33 cellular contexts compared by ENCODE assay signal in genomic region chr4:7683126-7683703, GRCh38.
"Had no signal": no experiment of that assay in that cellular context is flagged by ENCODE, and none has a peak within 500 bp of the region (broad histone marks: within the 10 kb centered on the region; RNA-seq: fewer than 3 reads in every experiment).

No MANE protein-coding gene starts in this region.

- H3K4me1 ChIP-seq: esophagus muscularis mucosa, gastroesophageal sphincter had no signal

- FAIRE-seq: astrocyte, colon had no signal

- DNase-seq: activated CD4-positive, alpha-beta T cell treated with anti-CD3 and anti-CD28 coated beads for 4 hours; activated CD4-positive, alpha-beta T cell treated with anti-CD3 and anti-CD28 coated beads, Interleukin-2, amount 10 ng/mL, durations not matched to agents 7 days and 5 days; activated CD4-positive, alpha-beta T cell treated with anti-CD3 and anti-CD28 coated beads, Interleukin-2, amount 50 U/mL, for 4 hours; activated CD4-positive, CD25-positive, alpha-beta regulatory T cell; activated CD4-positive, CD25-positive, alpha-beta regulatory T cell treated with anti-CD3 and anti-CD28 coated beads, Interleukin-2, amount 50 U/mL, for 72 hours; activated CD8-positive, alpha-beta memory T cell treated with anti-CD3 and anti-CD28 coated beads for 24 hours; activated CD8-positive, alpha-beta T cell treated with anti-CD3 and anti-CD28 coated beads for 36 hours; activated effector memory CD4-positive, alpha-beta T cell treated with Interleukin-2 at 50 U/mL for 16 hours; activated gamma-delta T cell treated with Interleukin-2 at 50 U/mL for 16 hours; activated naive CD4-positive, alpha-beta T cell treated with anti-CD3 and anti-CD28 coated beads, Interleukin-2, amount 50 U/mL, for 16 hours; activated naive CD4-positive, alpha-beta T cell treated with Interleukin-2 at 50 U/mL for 16 hours; activated T-cell treated with anti-CD3 and anti-CD28 coated beads, Interleukin-2, amount 50 U/mL, for 4 hours; amniotic stem cell; anterior cingulate cortex; brain microvascular endothelial cell; cortex of kidney; dermis blood vessel endothelial cell; effector CD4-positive, alpha-beta T cell; effector memory CD8-positive, alpha-beta T cell; erythroblast; foreskin melanocyte; SW 1271; T-cell; T1000 had no signal

- H3K27ac ChIP-seq: brain microvascular endothelial cell, esophagus muscularis mucosa, gastroesophageal sphincter had no signal

- H3K36me3 ChIP-seq: brain microvascular endothelial cell had no signal

- H3K27me3 ChIP-seq: esophagus muscularis mucosa, gastroesophageal sphincter had no signal

- H3K27me3 Mint-ChIP-seq: activated CD4-positive, alpha-beta T cell treated with anti-CD3 and anti-CD28 coated beads, Interleukin-2, amount 10 ng/mL, durations not matched to agents 7 days and 5 days; activated CD8-positive, alpha-beta T cell treated with anti-CD3 and anti-CD28 coated beads for 36 hours had no signal

- H3K4me1 Mint-ChIP-seq: activated CD4-positive, alpha-beta T cell treated with anti-CD3 and anti-CD28 coated beads, Interleukin-2, amount 10 ng/mL, durations not matched to agents 7 days and 5 days; activated T-helper 17 cell treated with anti-CD3 and anti-CD28 coated beads, Interleukin-2, amount 50 U/mL, for 72 hours; central memory CD8-positive, alpha-beta T cell; T-cell had no signal

- H3K27ac Mint-ChIP-seq: activated CD4-positive, alpha-beta T cell treated with anti-CD3 and anti-CD28 coated beads, Interleukin-2, amount 10 ng/mL, durations not matched to agents 7 days and 5 days; activated CD8-positive, alpha-beta T cell treated with anti-CD3 and anti-CD28 coated beads for 36 hours; activated naive CD8-positive, alpha-beta T cell; activated T-helper 17 cell treated with anti-CD3 and anti-CD28 coated beads, Interleukin-2, amount 50 U/mL, for 72 hours; effector memory CD8-positive, alpha-beta T cell; T-cell; T-helper 1 cell treated with Interleukin-12 subunit alpha and Interleukin-12 subunit beta and Interleukin-4 antibody, amounts not matched to agents 30 μg/mL and 1 μg/mL, for 36 hours; T-helper 2 cell treated with Interferon-gamma antibody and Interleukin-4, amounts not matched to agents 5 μg/mL and 100 μg/mL, for 36 hours had no signal

- H3K36me3 Mint-ChIP-seq: T-cell had no signal

- H3K4me3 Mint-ChIP-seq: activated CD4-positive, alpha-beta T cell treated with anti-CD3 and anti-CD28 coated beads, Interleukin-2, amount 10 ng/mL, durations not matched to agents 7 days and 5 days; activated CD8-positive, alpha-beta T cell treated with anti-CD3 and anti-CD28 coated beads for 36 hours; activated naive CD8-positive, alpha-beta T cell; activated T-cell treated with anti-CD3 and anti-CD28 coated beads, Interleukin-2, amount 50 U/mL, for 4 hours; activated T-helper 17 cell treated with anti-CD3 and anti-CD28 coated beads, Interleukin-2, amount 50 U/mL, for 72 hours; central memory CD8-positive, alpha-beta T cell; effector memory CD8-positive, alpha-beta T cell; T-cell; T-helper 1 cell treated with Interleukin-12 subunit alpha and Interleukin-12 subunit beta and Interleukin-4 antibody, amounts not matched to agents 30 μg/mL and 1 μg/mL, for 36 hours; T-helper 2 cell treated with Interferon-gamma antibody and Interleukin-4, amounts not matched to agents 5 μg/mL and 100 μg/mL, for 36 hours had no signal

- H3K9me3 Mint-ChIP-seq: activated CD4-positive, alpha-beta T cell treated with anti-CD3 and anti-CD28 coated beads, Interleukin-2, amount 10 ng/mL, durations not matched to agents 7 days and 5 days; central memory CD8-positive, alpha-beta T cell; effector memory CD8-positive, alpha-beta T cell; T-helper 1 cell treated with Interleukin-12 subunit alpha and Interleukin-12 subunit beta and Interleukin-4 antibody, amounts not matched to agents 30 μg/mL and 1 μg/mL, for 36 hours; T-helper 2 cell treated with Interferon-gamma antibody and Interleukin-4, amounts not matched to agents 5 μg/mL and 100 μg/mL, for 36 hours had no signal

- ATAC-seq: activated CD8-positive, alpha-beta T cell treated with anti-CD3 and anti-CD28 coated beads for 36 hours; activated T-cell treated with anti-CD3 and anti-CD28 coated beads, Interleukin-2, amount 50 U/mL, for 4 hours; activated T-helper 17 cell treated with anti-CD3 and anti-CD28 coated beads, Interleukin-2, amount 50 U/mL, for 72 hours; effector memory CD8-positive, alpha-beta T cell; gastroesophageal sphincter; T-cell had no signal

- H3K4me3 ChIP-seq: esophagus muscularis mucosa, gastroesophageal sphincter had no signal
